ENCODE assay signal across 16 cellular contexts in the genomic region with DNA sequence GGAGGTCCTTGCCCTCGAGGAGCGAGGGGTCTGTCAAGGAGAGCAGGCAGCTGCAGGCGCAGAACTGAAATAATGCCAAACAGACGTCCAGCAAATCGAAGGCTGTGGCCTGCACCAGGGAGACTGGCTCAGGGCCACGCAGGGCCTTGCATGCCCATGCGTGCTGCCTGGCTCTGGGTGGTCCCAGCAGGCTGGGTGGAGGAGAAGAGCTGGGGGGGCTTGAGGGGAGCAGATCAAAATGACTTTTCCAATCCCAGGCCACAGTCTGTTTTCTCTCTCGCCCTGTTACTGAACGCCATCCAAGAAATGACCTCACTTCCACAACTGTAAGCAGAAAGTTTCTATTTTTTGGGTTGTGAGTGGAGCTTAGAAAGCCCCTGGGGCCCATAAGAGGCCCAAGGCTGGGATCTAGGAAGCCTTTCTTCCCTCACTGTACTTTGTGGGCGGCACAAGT.
DNase-seq lines count a peak whose midpoint lies in the region; ATAC-seq, FAIRE-seq and TF ChIP-seq lines count a peak whose summit lies in the region.
"Had no signal": no experiment of that assay in that cellular context is flagged by ENCODE, and none has a peak within 500 bp of the region (broad histone marks: within the 10 kb centered on the region; RNA-seq: fewer than 3 reads in every experiment).

No MANE protein-coding gene starts in this region.

- no peak overlapping the region for H3K4me3 Mint-ChIP-seq in neural progenitor cell
- H3K4me3 Mint-ChIP-seq: central memory CD8-positive, alpha-beta T cell; immature natural killer cell had no signal

- H3K9ac ChIP-seq in neural progenitor cell (no peak overlapping the region), HepG2 (ENCODE audit: insufficient read depth, low read depth, low read length) (no peak overlapping the region)

- ATAC-seq in sciatic nerve (peak; percentile 83), HepG2 (no peak), HG02840 (IDR thresholded peaks at IDR 0.05; ENCODE audit: low FRiP score, unreplicated experiment) (no peak)
- ATAC-seq: mucosa of descending colon had no signal

- in situ Hi-C loops in HepG2 (cut with HindIII; ENCODE audit: extremely low pct_ligation_motif_present, low pct_unique_long_range_greater_than_20kb): no loop called here

- H3K4me3 ChIP-seq in AG04450 (ENCODE audit: low read depth, low read length): no peak overlapping the region
- H3K4me3 ChIP-seq in choroid plexus epithelial cell (ENCODE audit: low read depth, low read length): no peak overlapping the region
- H3K4me3 ChIP-seq in left ventricle myocardium inferior: no peak overlapping the region
- H3K4me3 ChIP-seq in neural progenitor cell: no peak overlapping the region
- H3K4me3 ChIP-seq in HepG2 (replicated peaks in 1 of 3; ENCODE audit: insufficient read depth in 1 of 3, low read depth in 2 of 3, low read length in 3 of 3): no peak overlapping the region
- H3K4me3 ChIP-seq: mucosa of descending colon, SJSA1 had no signal

- WGBS in HepG2 (ENCODE audit: low lambda C conversion rate): 95% methylated on average over 9 of the region's 10 CpGs

- no peaks in the 10 kb centered on the region for H3K4me1 Mint-ChIP-seq in neural progenitor cell

- peaks cover 7% of the 10 kb centered on the region for H3K79me2 ChIP-seq in neural progenitor cell (ENCODE audit: low read depth)
- H3K79me2 ChIP-seq in HepG2 (ENCODE audit: insufficient read depth, low read length): peaks cover 5% of the 10 kb centered on the region

- no peak for FAIRE-seq in HepG2 (lab: Jason Lieb, UNC)
- FAIRE-seq: TTC549 had no signal

- no peak for TF ChIP-seq RAD21 in HepG2 (CRISPR knock-in tag; IDR thresholded peaks at IDR 0.05)

- H3K4me1 ChIP-seq in left ventricle myocardium inferior (peaks cover 100% of the 10 kb centered on the region), neural progenitor cell (peaks cover under 1% of the 10 kb centered on the region), HepG2 (ENCODE audit: insufficient read depth, low read length) (no peaks in the 10 kb centered on the region)
- H3K4me1 ChIP-seq: SJSA1 had no signal

- peak; percentile 7 for DNase-seq in AG04450 (ENCODE audit: low read depth, low spot score)
- DNase-seq in choroid plexus epithelial cell (ENCODE audit: low read depth): peak; percentile 26
- DNase-seq in left ventricle myocardium inferior: no peak
- DNase-seq in sciatic nerve (ENCODE audit: low spot score): no peak
- no peak for DNase-seq in neural progenitor cell (ENCODE audit: low spot score)
- no peak for DNase-seq in NCI-H2107 treated with DMSO at 0.1 percent for 48 hours (lab: John Stamatoyannopoulos, UW; ENCODE audit: unreplicated experiment)
- DNase-seq in HepG2 (ENCODE audit: low spot score): no peak
- DNase-seq: activated CD8-positive, alpha-beta memory T cell treated with anti-CD3 and anti-CD28 coated beads for 24 hours; activated gamma-delta T cell; immature natural killer cell; mucosa of descending colon; NCI-H2171 had no signal

- H3K4me2 ChIP-seq in neural progenitor cell: no peak overlapping the region
- no peak overlapping the region for H3K4me2 ChIP-seq in HepG2 (ENCODE audit: low read depth, low read length)

- H4K20me1 ChIP-seq in neural progenitor cell (ENCODE audit: low read depth): peaks cover 30% of the 10 kb centered on the region
- peaks cover 21% of the 10 kb centered on the region; the same call in 1 of the 2 replicates for H4K20me1 ChIP-seq in HepG2 (ENCODE audit: insufficient read depth, low read length)

- TF ChIP-seq EP300 in HepG2 (IDR thresholded peaks at IDR 0.05; ENCODE audit: low read depth in 2 of 2, low read length in 2 of 2) (no peak), HepG2 (CRISPR knock-in tag; IDR thresholded peaks at IDR 0.05; ENCODE audit: borderline replicate concordance) (no peak)

- no peak overlapping the region for H3K27ac Mint-ChIP-seq in neural progenitor cell

- CTCF ChIA-PET in AG04450 (lab: Charles Lee) (no interaction called here), HepG2 (lab: Yijun Ruan, JAX; ENCODE audit: low intra/inter-chr PET ratio, low total read pairs) (no interaction called here)

- POLR2A ChIA-PET in AG04450 (lab: Yijun Ruan, JAX): no interaction called here
- POLR2A ChIA-PET in HepG2 (lab: Yijun Ruan, JAX): interaction anchor here (1.1 kb wide), 1 partner anchor 29 kb away, joined by 3 read pairs; no protein-coding TSS in a partner anchor

- no peaks in the 10 kb centered on the region for H3K9me3 Mint-ChIP-seq in neural progenitor cell
- H3K9me3 Mint-ChIP-seq: central memory CD8-positive, alpha-beta T cell; immature natural killer cell had no signal

- H3K36me3 ChIP-seq in left ventricle myocardium inferior: peaks cover 41% of the 10 kb centered on the region
- no peaks in the 10 kb centered on the region for H3K36me3 ChIP-seq in neural progenitor cell
- peaks cover 50 to 91% of the 10 kb centered on the region in 2 experiments for H3K36me3 ChIP-seq in HepG2 (replicated peaks in 1 of 2; ENCODE audit: control insufficient read depth in 1 of 2, insufficient read depth in 2 of 2, low read length in 2 of 2)

- H3K9me3 ChIP-seq in AG04450 (ENCODE audit: control insufficient read depth, insufficient read depth, low read length) (no peaks in the 10 kb centered on the region; the same call in 1 of the 2 replicates), left ventricle myocardium inferior (replicated peaks) (no peaks in the 10 kb centered on the region), neural progenitor cell (ENCODE audit: low read depth) (no peaks in the 10 kb centered on the region), HepG2 (ENCODE audit: low read length) (no peaks in the 10 kb centered on the region)
- H3K9me3 ChIP-seq: mucosa of descending colon, SJSA1 had no signal

- no TSS peak for BruUV-seq in HepG2 (replicated peaks; lab: Mats Ljungman, UMichigan)

- H3K27ac ChIP-seq in AG04450 (ENCODE audit: low read depth, low read length): peak overlapping the region; percentile 65
- H3K27ac ChIP-seq in left ventricle myocardium inferior (replicated peaks): peak overlapping the region; percentile 82
- H3K27ac ChIP-seq in neural progenitor cell: no peak overlapping the region
- no peak overlapping the region for H3K27ac ChIP-seq in HepG2 (ENCODE audit: extremely low read length, insufficient read depth, low read length)
- H3K27ac ChIP-seq: SJSA1 had no signal

- H3F3A ChIP-seq in neural progenitor cell (ENCODE audit: low read depth): no peaks in the 10 kb centered on the region

- H3K27me3 ChIP-seq in AG04450 (ENCODE audit: control insufficient read depth, insufficient read depth, low read length) (no peaks in the 10 kb centered on the region), left ventricle myocardium inferior (ENCODE audit: low read depth) (no peaks in the 10 kb centered on the region), neural progenitor cell (no peaks in the 10 kb centered on the region), HepG2 (ENCODE audit: control insufficient read depth in 1 of 2, insufficient read depth in 2 of 2, low read length in 2 of 2) (no peaks in the 10 kb centered on the region)
- H3K27me3 ChIP-seq: SJSA1 had no signal

- TF ChIP-seq CTCF in AG04450 (IDR thresholded peaks at IDR 0.05; ENCODE audit: low read depth, low read length) (no peak), choroid plexus epithelial cell (conservative IDR thresholded peaks at IDR 0.05; ENCODE audit: low read depth, low read length) (no peak), left ventricle myocardium inferior (IDR thresholded peaks at IDR 0.05; ENCODE audit: borderline replicate concordance) (no peak), neural progenitor cell (IDR thresholded peaks at IDR 0.05) (no peak), HepG2 (CRISPR knock-in tag; IDR thresholded peaks at IDR 0.05) (no peak)

- H2AFZ ChIP-seq in neural progenitor cell (replicated peaks) (no peak overlapping the region), HepG2 (ENCODE audit: low read length) (no peak overlapping the region)

- intact Hi-C loops in left ventricle myocardium inferior (cut with micrococcal nuclease) (no loop called here), sciatic nerve (cut with DNase I) (no loop called here), HepG2 (cut with micrococcal nuclease; ENCODE audit: unreplicated experiment) (no loop called here)

- no peak for TF ChIP-seq POLR2A in HepG2 (IDR thresholded peaks at IDR 0.05; ENCODE audit: insufficient read depth in 1 of 2, low read depth in 2 of 2, low read length in 2 of 2)

- peaks cover 3% of the 10 kb centered on the region for H3K36me3 Mint-ChIP-seq in neural progenitor cell

- H3K27me3 Mint-ChIP-seq in neural progenitor cell (ENCODE audit: insufficient read depth, low read depth): no peaks in the 10 kb centered on the region
- H3K27me3 Mint-ChIP-seq: central memory CD8-positive, alpha-beta T cell had no signal

TF ChIP-seq in HepG2, 621 proteins besides CTCF, POLR2A, EP300 and RAD21 (continues in another document):
- TF ChIP-seq ZNF780A (CRISPR knock-in tag; IDR thresholded peaks at IDR 0.05) (no peak), ESRRA (CRISPR knock-in tag; IDR thresholded peaks at IDR 0.05; ENCODE audit: low read depth) (no peak), RFX5 (IDR thresholded peaks at IDR 0.05; ENCODE audit: low read depth, low read length) (no peak), NR2C2 (CRISPR knock-in tag; IDR thresholded peaks at IDR 0.05; ENCODE audit: borderline replicate concordance) (no peak), MNT (IDR thresholded peaks at IDR 0.05) (no peak)

Comparison
In these comparisons a context has a peak if more than half of its experiments do, and no peak if none do; other contexts are left out.
1. DNase-seq: peak in AG04450 (single experiment) and choroid plexus epithelial cell (single experiment); none in left ventricle myocardium inferior (single experiment), sciatic nerve (single experiment), neural progenitor cell (single experiment), NCI-H2107 treated with DMSO at 0.1 percent for 48 hours (single experiment) and HepG2 (single experiment).
2. H3K27ac ChIP-seq: peak in AG04450 (single experiment) and left ventricle myocardium inferior (single experiment); none in neural progenitor cell (single experiment) and HepG2 (single experiment).